Comparison of ENCODE assay signal across 19 cellular contexts in the genomic region with DNA sequence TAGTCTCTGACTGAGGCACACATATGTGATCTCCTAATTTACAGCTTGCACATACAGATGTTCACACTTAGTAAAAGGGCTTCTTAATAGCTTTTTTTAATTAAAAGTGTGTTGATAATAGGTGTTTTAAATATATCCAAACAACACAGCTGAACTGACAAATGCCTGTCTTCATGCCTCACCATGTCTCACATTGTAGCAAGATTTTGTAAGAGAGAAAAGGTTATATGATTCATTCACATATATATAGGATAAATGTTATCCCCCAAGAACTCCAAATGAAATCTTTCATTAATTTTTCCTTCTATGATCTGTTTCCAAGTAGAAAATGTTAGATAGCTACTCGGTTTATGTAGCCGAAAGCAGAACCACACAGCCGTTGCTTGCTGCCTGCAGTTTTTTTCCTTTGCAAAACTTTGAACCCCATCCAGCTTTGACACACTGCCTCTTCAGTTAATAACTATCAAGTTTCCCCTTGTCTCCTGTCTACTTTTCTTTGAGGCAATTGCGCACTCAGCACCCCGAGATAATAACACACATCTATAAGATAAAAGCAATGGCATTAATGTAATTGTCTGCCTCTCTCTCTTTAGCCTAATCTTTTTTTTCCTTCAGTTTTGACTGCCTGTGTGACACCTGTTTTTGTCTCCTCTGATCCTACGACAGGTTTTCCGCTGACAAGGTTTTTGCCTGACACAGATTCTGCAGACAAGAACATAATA.
DNase-seq lines count a peak whose midpoint lies in the region; ATAC-seq, FAIRE-seq and TF ChIP-seq lines count a peak whose summit lies in the region.
"Had no signal": no experiment of that assay in that cellular context is flagged by ENCODE, and none has a peak within 500 bp of the region (broad histone marks: within the 10 kb centered on the region; RNA-seq: fewer than 3 reads in every experiment).

No MANE protein-coding gene starts in this region.

- H3K27me3 ChIP-seq in bronchial epithelial cell (ENCODE audit: control insufficient read depth, insufficient read depth, low read length): peaks cover 2% of the 10 kb centered on the region
- H3K27me3 ChIP-seq: testis had no signal

- ATAC-seq in GM19395 (IDR thresholded peaks at IDR 0.05; ENCODE audit: unreplicated experiment): no peak
- ATAC-seq: activated naive CD8-positive, alpha-beta T cell treated with anti-CD3 and anti-CD28 coated beads, Interleukin-2, amount 50 U/mL, for 24 hours had no signal

- no peak overlapping the region for H3K4me3 Mint-ChIP-seq in mesothelial cell of epicardium
- H3K4me3 Mint-ChIP-seq: activated naive CD8-positive, alpha-beta T cell treated with anti-CD3 and anti-CD28 coated beads, Interleukin-2, amount 50 U/mL, for 24 hours; activated T-cell treated with anti-CD3 and anti-CD28 coated beads, Interleukin-2, amount 50 U/mL, for 24 hours; memory B cell had no signal

- H3K4me1 Mint-ChIP-seq in mesothelial cell of epicardium: peaks cover 53% of the 10 kb centered on the region
- H3K4me1 Mint-ChIP-seq: activated naive CD8-positive, alpha-beta T cell treated with anti-CD3 and anti-CD28 coated beads, Interleukin-2, amount 50 U/mL, for 24 hours; memory B cell had no signal

- DNase-seq in NCI-H1105 treated with DMSO at 0.1 percent for 48 hours (lab: John Stamatoyannopoulos, UW) (peak; percentile 95), bronchial epithelial cell (ENCODE audit: low read depth) (peak; percentile 21), mesothelial cell of epicardium (ENCODE audit: low spot score in 2 of 2, unreplicated experiment in 2 of 2) (no peak), NCI-H1417 treated with DMSO at 0.1 percent for 48 hours (lab: John Stamatoyannopoulos, UW) (no peak), cerebellar nuclear complex (lab: John Stamatoyannopoulos, UW) (no peak), GOT3 (lab: John Stamatoyannopoulos, UW) (no peak)
- DNase-seq: activated CD4-positive, alpha-beta T cell treated with anti-CD3 and anti-CD28 coated beads, Interleukin-2, amount 50 U/mL, for 1 hour; activated naive CD8-positive, alpha-beta T cell treated with anti-CD3 and anti-CD28 coated beads, Interleukin-2, amount 50 U/mL, for 24 hours; activated T-cell treated with anti-CD3 and anti-CD28 coated beads, Interleukin-2, amount 50 U/mL, for 24 hours; erythroblast; Kasumi-1; pancreas; T-helper 2 cell; testis had no signal

- H3K27ac Mint-ChIP-seq in mesothelial cell of epicardium: peak overlapping the region; percentile 0
- H3K27ac Mint-ChIP-seq: activated naive CD8-positive, alpha-beta T cell treated with anti-CD3 and anti-CD28 coated beads, Interleukin-2, amount 50 U/mL, for 24 hours; activated T-cell treated with anti-CD3 and anti-CD28 coated beads, Interleukin-2, amount 50 U/mL, for 24 hours; memory B cell had no signal

- H3K36me3 ChIP-seq in bronchial epithelial cell (ENCODE audit: control insufficient read depth, insufficient read depth, low read length): no peaks in the 10 kb centered on the region
- H3K36me3 ChIP-seq: HAP-1, pancreas had no signal

- TF ChIP-seq CTCF in 22Rv1 (IDR thresholded peaks at IDR 0.05) (no peak), bronchial epithelial cell (IDR thresholded peaks at IDR 0.05; ENCODE audit: insufficient read depth, low read length, severe bottlenecking) (no peak), mesothelial cell of epicardium (IDR thresholded peaks at IDR 0.05; ENCODE audit: unreplicated experiment) (no peak)

- no peaks in the 10 kb centered on the region for H3K9me3 Mint-ChIP-seq in mesothelial cell of epicardium
- H3K9me3 Mint-ChIP-seq: activated naive CD8-positive, alpha-beta T cell treated with anti-CD3 and anti-CD28 coated beads, Interleukin-2, amount 50 U/mL, for 24 hours; activated T-cell treated with anti-CD3 and anti-CD28 coated beads, Interleukin-2, amount 50 U/mL, for 24 hours had no signal

- H3K27me3 Mint-ChIP-seq in mesothelial cell of epicardium (ENCODE audit: low read depth): no peaks in the 10 kb centered on the region
- H3K27me3 Mint-ChIP-seq: activated naive CD8-positive, alpha-beta T cell treated with anti-CD3 and anti-CD28 coated beads, Interleukin-2, amount 50 U/mL, for 24 hours; activated T-cell treated with anti-CD3 and anti-CD28 coated beads, Interleukin-2, amount 50 U/mL, for 24 hours; memory B cell had no signal

- H3K36me3 Mint-ChIP-seq in mesothelial cell of epicardium: no peaks in the 10 kb centered on the region
- H3K36me3 Mint-ChIP-seq: memory B cell had no signal

- H3K4me3 ChIP-seq in bronchial epithelial cell (ENCODE audit: low read depth, low read length): no peak overlapping the region
- H3K4me3 ChIP-seq: HAP-1, testis had no signal

- FAIRE-seq in bronchial epithelial cell (lab: Jason Lieb, UNC): no peak
- FAIRE-seq: pancreas, RCC 7860 had no signal

- H3K27ac ChIP-seq in 22Rv1: peak overlapping the region; percentile 59
- H3K27ac ChIP-seq: testis had no signal

Comparison
In these comparisons a context has a peak if more than half of its experiments do, and no peak if none do; other contexts are left out.
1. DNase-seq: peak in NCI-H1105 treated with DMSO at 0.1 percent for 48 hours (single experiment) and bronchial epithelial cell (single experiment); none in mesothelial cell of epicardium (0 of 2), NCI-H1417 treated with DMSO at 0.1 percent for 48 hours (single experiment), cerebellar nuclear complex (0 of 2) and GOT3 (single experiment).